In genomic region chr11:13923716-13924650, GRCh38 we compare ENCODE assay signal across 8 cellular contexts. TPM values are rescaled to one million over a fixed set of nuclear protein-coding genes. Genes with fewer than 3 reads are reported as not detected.
DNase-seq lines count a peak whose midpoint lies in the region; ATAC-seq lines count a peak whose summit lies in the region.

No MANE protein-coding gene starts in this region.

- H3K27ac Mint-ChIP-seq in activated naive CD4-positive, alpha-beta T cell treated with anti-CD3 and anti-CD28 coated beads for 36 hours, result peak overlapping the region; percentile 88
- peak overlapping the region; percentile 93 for H3K27ac Mint-ChIP-seq in stimulated activated effector memory CD8-positive, alpha-beta T cell treated with anti-CD3 and anti-CD28 coated beads, Interleukin-12 subunit alpha, Interleukin-12 subunit beta, amount 100 ng/mL, for 72 hours

- H3K4me3 Mint-ChIP-seq in activated naive CD4-positive, alpha-beta T cell treated with anti-CD3 and anti-CD28 coated beads for 36 hours, result no peak overlapping the region
- H3K4me3 Mint-ChIP-seq in stimulated activated effector memory CD8-positive, alpha-beta T cell treated with anti-CD3 and anti-CD28 coated beads, Interleukin-12 subunit alpha, Interleukin-12 subunit beta, amount 100 ng/mL, for 72 hours, result peak overlapping the region; percentile 39

- H3K4me1 Mint-ChIP-seq in activated naive CD4-positive, alpha-beta T cell treated with anti-CD3 and anti-CD28 coated beads for 36 hours (ENCODE audit: low read depth), result peaks cover 43% of the 10 kb centered on the region
- peaks cover 38% of the 10 kb centered on the region for H3K4me1 Mint-ChIP-seq in stimulated activated effector memory CD8-positive, alpha-beta T cell treated with anti-CD3 and anti-CD28 coated beads, Interleukin-12 subunit alpha, Interleukin-12 subunit beta, amount 100 ng/mL, for 72 hours

- peaks cover 1% of the 10 kb centered on the region for H3K36me3 Mint-ChIP-seq in activated naive CD4-positive, alpha-beta T cell treated with anti-CD3 and anti-CD28 coated beads for 36 hours (ENCODE audit: low read depth)
- H3K36me3 Mint-ChIP-seq in stimulated activated effector memory CD8-positive, alpha-beta T cell treated with anti-CD3 and anti-CD28 coated beads, Interleukin-12 subunit alpha, Interleukin-12 subunit beta, amount 100 ng/mL, for 72 hours, result no peaks in the 10 kb centered on the region

- no peaks in the 10 kb centered on the region for H3K27me3 Mint-ChIP-seq in activated naive CD4-positive, alpha-beta T cell treated with anti-CD3 and anti-CD28 coated beads for 36 hours (ENCODE audit: low read depth)

- peak; percentile 70 for ATAC-seq in stimulated activated effector memory CD8-positive, alpha-beta T cell treated with anti-CD3 and anti-CD28 coated beads, Interleukin-12 subunit alpha, Interleukin-12 subunit beta, amount 100 ng/mL, for 72 hours
- ATAC-seq in GM21723 (IDR thresholded peaks at IDR 0.05; ENCODE audit: unreplicated experiment) (no peak), HG02610 (IDR thresholded peaks at IDR 0.05; ENCODE audit: unreplicated experiment) (no peak), GM21717 (IDR thresholded peaks at IDR 0.05; ENCODE audit: unreplicated experiment) (no peak)

- H3K9me3 Mint-ChIP-seq in activated naive CD4-positive, alpha-beta T cell treated with anti-CD3 and anti-CD28 coated beads for 36 hours, result peaks cover 2% of the 10 kb centered on the region
- peaks cover 3% of the 10 kb centered on the region for H3K9me3 Mint-ChIP-seq in stimulated activated effector memory CD8-positive, alpha-beta T cell treated with anti-CD3 and anti-CD28 coated beads, Interleukin-12 subunit alpha, Interleukin-12 subunit beta, amount 100 ng/mL, for 72 hours

- CTCF ChIA-PET in activated naive CD4-positive, alpha-beta T cell treated with anti-CD3 and anti-CD28 coated beads for 36 hours (lab: Charles Lee), result no interaction called here

- intact Hi-C loops in activated naive CD4-positive, alpha-beta T cell treated with anti-CD3 and anti-CD28 coated beads for 36 hours (cut with micrococcal nuclease), result loop anchor here (2.0 to 10.0 kb wide), 2 partner anchors 55 to 259 kb away; partner anchors contain the start of gene FAR1

- DNase-seq in activated naive CD4-positive, alpha-beta T cell treated with anti-CD3 and anti-CD28 coated beads for 36 hours, result no peak
- DNase-seq in activated naive CD4-positive, alpha-beta T cell (lab: John Stamatoyannopoulos, UW), result no peak
- DNase-seq in LoVo (ENCODE audit: low spot score) (peak; percentile 91), dermis blood vessel endothelial cell (peak; percentile 42)
- DNase-seq in stimulated activated effector memory CD8-positive, alpha-beta T cell treated with anti-CD3 and anti-CD28 coated beads, Interleukin-12 subunit alpha, Interleukin-12 subunit beta, amount 100 ng/mL, for 72 hours (ENCODE audit: low spot score in 2 of 2), result no peak

RNA-seq across cellular contexts. Expression of gene SPON1, which starts 38.5 kb away (rescaled TPM):
- under 1 TPM; 0.24 to 0.25 TPM for total RNA-seq in activated naive CD4-positive, alpha-beta T cell treated with anti-CD3 and anti-CD28 coated beads for 36 hours
- total RNA-seq in dermis blood vessel endothelial cell, result 0.17 and 0.19 TPM in 2 replicates

Comparison
In these comparisons a context has a peak if more than half of its experiments do, and no peak if none do; other contexts are left out.
1. DNase-seq: peak in LoVo (single experiment) and dermis blood vessel endothelial cell (single experiment); none in activated naive CD4-positive, alpha-beta T cell treated with anti-CD3 and anti-CD28 coated beads for 36 hours (single experiment), activated naive CD4-positive, alpha-beta T cell (0 of 4) and stimulated activated effector memory CD8-positive, alpha-beta T cell treated with anti-CD3 and anti-CD28 coated beads, Interleukin-12 subunit alpha, Interleukin-12 subunit beta, amount 100 ng/mL, for 72 hours (0 of 2).